12 cellular contexts compared by ENCODE assay signal in genomic region chr4:98556451-98556850, GRCh38.
"Had no signal": no experiment of that assay in that cellular context is flagged by ENCODE, and none has a peak within 500 bp of the region (broad histone marks: within the 10 kb centered on the region; RNA-seq: fewer than 3 reads in every experiment).

No MANE protein-coding gene starts in this region.

- DNase-seq: activated CD4-positive, alpha-beta T cell treated with anti-CD3 and anti-CD28 coated beads, Interleukin-2, amount 10 ng/mL, durations not matched to agents 7 days and 5 days; activated CD8-positive, alpha-beta memory T cell treated with anti-CD3 and anti-CD28 coated beads, Interleukin-2, amount 50 U/mL, for 48 hours; activated naive CD8-positive, alpha-beta T cell treated with anti-CD3 and anti-CD28 coated beads for 36 hours; erythroblast; islet precursor cell; naive B cell; posterior cingulate gyrus; retina; stimulated activated CD4-positive, alpha-beta T cell treated with anti-CD3 and anti-CD28 coated beads, Interleukin-15, amount 100 ng/mL, for 24 hours; stimulated activated CD4-positive, alpha-beta T cell treated with anti-CD3 and anti-CD28 coated beads, Interleukin-4, amount 100 ng/mL, for 1 hour; stimulated activated naive CD4-positive, alpha-beta T cell; substantia nigra had no signal
